Comparison of ENCODE assay signal across 16 cellular contexts in genomic region chr21:34788879-34789278, GRCh38.
DNase-seq lines count a peak whose midpoint lies in the region; ATAC-seq and TF ChIP-seq lines count a peak whose summit lies in the region.
"Had no signal": no experiment of that assay in that cellular context is flagged by ENCODE, and none has a peak within 500 bp of the region (broad histone marks: within the 10 kb centered on the region; RNA-seq: fewer than 3 reads in every experiment).

No MANE protein-coding gene starts in this region.

- POLR2A ChIA-PET in activated CD4-positive, alpha-beta T cell treated with anti-CD3 and anti-CD28 coated beads for 36 hours (lab: Charles Lee), result no interaction called here

- H3K27me3 Mint-ChIP-seq in activated CD4-positive, alpha-beta T cell treated with anti-CD3 and anti-CD28 coated beads for 36 hours, result no peaks in the 10 kb centered on the region
- H3K27me3 Mint-ChIP-seq in HFFc6 (ENCODE audit: insufficient read depth) (peaks cover 10% of the 10 kb centered on the region), neural crest cell (ENCODE audit: low read depth) (no peaks in the 10 kb centered on the region)
- H3K27me3 Mint-ChIP-seq in activated naive CD8-positive, alpha-beta T cell treated with anti-CD3 and anti-CD28 coated beads, Interleukin-2, amount 50 U/mL, for 24 hours, result no peaks in the 10 kb centered on the region

- peaks cover 21% of the 10 kb centered on the region for H3K36me3 Mint-ChIP-seq in activated CD4-positive, alpha-beta T cell treated with anti-CD3 and anti-CD28 coated beads for 36 hours (ENCODE audit: low read depth)
- H3K36me3 Mint-ChIP-seq in HFFc6 (ENCODE audit: low read depth) (peaks cover 17% of the 10 kb centered on the region), neural crest cell (ENCODE audit: low read depth) (no peaks in the 10 kb centered on the region)
- H3K36me3 Mint-ChIP-seq in activated naive CD8-positive, alpha-beta T cell treated with anti-CD3 and anti-CD28 coated beads, Interleukin-2, amount 50 U/mL, for 24 hours (ENCODE audit: low read depth), result peaks cover 16% of the 10 kb centered on the region

- intact Hi-C loops in activated CD4-positive, alpha-beta T cell treated with anti-CD3 and anti-CD28 coated beads for 36 hours (cut with DNase I, micrococcal nuclease), result no loop called here

- no peak for ATAC-seq in activated CD4-positive, alpha-beta T cell treated with anti-CD3 and anti-CD28 coated beads for 36 hours
- ATAC-seq in activated naive CD8-positive, alpha-beta T cell treated with anti-CD3 and anti-CD28 coated beads, Interleukin-2, amount 50 U/mL, for 24 hours, result no peak
- no peak for ATAC-seq in HG02981 (IDR thresholded peaks at IDR 0.05; ENCODE audit: unreplicated experiment)

- DNase-seq in activated CD4-positive, alpha-beta T cell treated with anti-CD3 and anti-CD28 coated beads for 36 hours, result no peak
- DNase-seq in activated CD4-positive, alpha-beta T cell treated with anti-CD3 and anti-CD28 coated beads for 1 hour, result no peak
- DNase-seq in HFFc6 (no peak), neural crest cell (ENCODE audit: low read depth, low spot score) (no peak), GM03348 (ENCODE audit: low spot score) (no peak), NCI-H1436 (lab: John Stamatoyannopoulos, UW) (no peak)
- DNase-seq in activated naive CD8-positive, alpha-beta T cell treated with anti-CD3 and anti-CD28 coated beads, Interleukin-2, amount 50 U/mL, for 24 hours, result no peak
- DNase-seq: DMS79 treated with DMSO at 0.1 percent for 48 hours, HCEC 1CT, KBM-7, NCI-H1092 treated with DMSO at 0.1 percent for 48 hours, NCI-H1694, NCI-H2107, NCI-H2227 treated with DMSO at 0.1 percent for 48 hours, NCI-H524 had no signal

- H3K4me3 Mint-ChIP-seq in activated CD4-positive, alpha-beta T cell treated with anti-CD3 and anti-CD28 coated beads for 36 hours, result no peak overlapping the region
- H3K4me3 Mint-ChIP-seq in HFFc6 (no peak overlapping the region; the same call in 1 of the 2 replicates), neural crest cell (no peak overlapping the region)
- H3K4me3 Mint-ChIP-seq in activated naive CD8-positive, alpha-beta T cell treated with anti-CD3 and anti-CD28 coated beads, Interleukin-2, amount 50 U/mL, for 24 hours, result no peak overlapping the region

- CTCF ChIA-PET in activated CD4-positive, alpha-beta T cell treated with anti-CD3 and anti-CD28 coated beads for 36 hours (lab: Charles Lee), result no interaction called here

- H3K4me1 Mint-ChIP-seq in activated CD4-positive, alpha-beta T cell treated with anti-CD3 and anti-CD28 coated beads for 36 hours, result no peaks in the 10 kb centered on the region
- H3K4me1 Mint-ChIP-seq in HFFc6 (ENCODE audit: low read depth), result no peaks in the 10 kb centered on the region; the same call in 1 of the 2 replicates
- H3K4me1 Mint-ChIP-seq in activated naive CD8-positive, alpha-beta T cell treated with anti-CD3 and anti-CD28 coated beads, Interleukin-2, amount 50 U/mL, for 24 hours, result peaks cover 7% of the 10 kb centered on the region
- H3K4me1 Mint-ChIP-seq in neural crest cell, result no peaks in the 10 kb centered on the region

- H3K27ac Mint-ChIP-seq in activated CD4-positive, alpha-beta T cell treated with anti-CD3 and anti-CD28 coated beads for 36 hours, result peak overlapping the region; percentile 28
- H3K27ac Mint-ChIP-seq in HFFc6 (peak overlapping the region; percentile 42; the same call in 1 of the 2 replicates), neural crest cell (ENCODE audit: unreplicated experiment) (peak overlapping the region; percentile 64)
- peak overlapping the region; percentile 1 for H3K27ac Mint-ChIP-seq in activated naive CD8-positive, alpha-beta T cell treated with anti-CD3 and anti-CD28 coated beads, Interleukin-2, amount 50 U/mL, for 24 hours

- TF ChIP-seq CTCF in HFFc6 (IDR thresholded peaks at IDR 0.05) (no peak), neural crest cell (conservative IDR thresholded peaks at IDR 0.05) (no peak)

- H3K9me3 Mint-ChIP-seq in activated CD4-positive, alpha-beta T cell treated with anti-CD3 and anti-CD28 coated beads for 36 hours (ENCODE audit: low read depth), result no peaks in the 10 kb centered on the region
- no peaks in the 10 kb centered on the region for H3K9me3 Mint-ChIP-seq in HFFc6
- H3K9me3 Mint-ChIP-seq in activated naive CD8-positive, alpha-beta T cell treated with anti-CD3 and anti-CD28 coated beads, Interleukin-2, amount 50 U/mL, for 24 hours, result no peaks in the 10 kb centered on the region
- no peaks in the 10 kb centered on the region for H3K9me3 Mint-ChIP-seq in neural crest cell

Comparison
In these comparisons a context has a peak if more than half of its experiments do, and no peak if none do; other contexts are left out.
1. H3K27ac Mint-ChIP-seq: peak in every context shown above with its lines; median percentile 64 in neural crest cell; 42 in HFFc6; 28 in activated CD4-positive, alpha-beta T cell treated with anti-CD3 and anti-CD28 coated beads for 36 hours; 1 in activated naive CD8-positive, alpha-beta T cell treated with anti-CD3 and anti-CD28 coated beads, Interleukin-2, amount 50 U/mL, for 24 hours.